Comparison of ENCODE assay signal across 27 cellular contexts in the genomic region with DNA sequence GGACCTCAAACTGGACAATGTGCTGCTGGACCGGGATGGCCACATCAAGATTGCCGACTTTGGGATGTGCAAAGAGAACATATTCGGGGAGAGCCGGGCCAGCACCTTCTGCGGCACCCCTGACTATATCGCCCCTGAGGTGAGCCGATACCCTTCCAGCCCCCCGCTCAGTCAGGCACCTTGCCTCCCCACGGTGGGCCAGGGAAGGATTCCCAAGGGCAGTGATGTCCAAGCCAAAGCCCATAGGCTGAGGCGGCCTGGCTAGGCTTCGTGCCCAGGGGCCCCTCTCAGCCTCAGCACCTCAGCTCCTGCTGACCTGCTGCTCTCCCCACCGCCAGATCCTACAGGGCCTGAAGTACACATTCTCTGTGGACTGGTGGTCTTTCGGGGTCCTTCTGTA.
"Had no signal": no experiment of that assay in that cellular context is flagged by ENCODE, and none has a peak within 500 bp of the region (broad histone marks: within the 10 kb centered on the region; RNA-seq: fewer than 3 reads in every experiment).

No MANE protein-coding gene starts in this region.

- H3K4me1 ChIP-seq: SJSA1 had no signal

- FAIRE-seq: astrocyte, K562 had no signal

- H3K9me3 ChIP-seq: Peyer's patch, SJSA1 had no signal

- H3K27ac ChIP-seq: RWPE1, SJSA1, VCaP had no signal

- H3K27ac Mint-ChIP-seq: activated CD4-positive, alpha-beta memory T cell treated with anti-CD3 and anti-CD28 coated beads for 36 hours; activated CD4-positive, alpha-beta T cell treated with anti-CD3 and anti-CD28 coated beads, Interleukin-2, amount 10 ng/mL, durations not matched to agents 7 days and 5 days; activated naive CD8-positive, alpha-beta T cell; brain had no signal

- H3K36me3 Mint-ChIP-seq: brain had no signal

- H3K27me3 ChIP-seq: Peyer's patch, SJSA1 had no signal

- DNase-seq: activated CD4-positive, alpha-beta memory T cell treated with anti-CD3 and anti-CD28 coated beads for 36 hours; activated CD4-positive, alpha-beta T cell treated with anti-CD3 and anti-CD28 coated beads, Interleukin-2, amount 10 ng/mL, durations not matched to agents 7 days and 5 days; activated CD4-positive, CD25-positive, alpha-beta regulatory T cell; activated CD8-positive, alpha-beta memory T cell treated with anti-CD3 and anti-CD28 coated beads for 24 hours; activated effector memory CD4-positive, alpha-beta T cell treated with anti-CD3 and anti-CD28 coated beads, Interleukin-2, amount 50 U/mL, for 16 hours; activated naive CD4-positive, alpha-beta T cell treated with Interleukin-2 at 50 U/mL for 16 hours; activated T-cell treated with anti-CD3 and anti-CD28 coated beads, Interleukin-2, amount 50 U/mL, for 4 hours; amygdala; Karpas-422; MM.1S; NCI-H1105; NCI-H1436; NCI-H187; NCI-H2081; NCI-H510A treated with DMSO at 0.1 percent for 48 hours; NCI-H69; NK-92 treated with Interleukin-12 subunit alpha and Interleukin-12 subunit beta, amount 100 ng/mL, for 24 hours; SHP77; T-helper 2 cell had no signal

- H3K4me3 Mint-ChIP-seq: activated CD4-positive, alpha-beta memory T cell treated with anti-CD3 and anti-CD28 coated beads for 36 hours; activated CD4-positive, alpha-beta T cell treated with anti-CD3 and anti-CD28 coated beads, Interleukin-2, amount 10 ng/mL, durations not matched to agents 7 days and 5 days; activated naive CD8-positive, alpha-beta T cell; activated T-cell treated with anti-CD3 and anti-CD28 coated beads, Interleukin-2, amount 50 U/mL, for 4 hours; brain had no signal

- H3K9me3 Mint-ChIP-seq: activated CD4-positive, alpha-beta memory T cell treated with anti-CD3 and anti-CD28 coated beads for 36 hours; activated CD4-positive, alpha-beta T cell treated with anti-CD3 and anti-CD28 coated beads, Interleukin-2, amount 10 ng/mL, durations not matched to agents 7 days and 5 days; activated T-cell treated with anti-CD3 and anti-CD28 coated beads, Interleukin-2, amount 50 U/mL, for 4 hours; brain had no signal

- H3K4me3 ChIP-seq: K562, Peyer's patch, SJSA1 had no signal

- H3K27me3 Mint-ChIP-seq: activated CD4-positive, alpha-beta memory T cell treated with anti-CD3 and anti-CD28 coated beads for 36 hours; activated CD4-positive, alpha-beta T cell treated with anti-CD3 and anti-CD28 coated beads, Interleukin-2, amount 10 ng/mL, durations not matched to agents 7 days and 5 days; activated naive CD8-positive, alpha-beta T cell; brain had no signal

- H3K4me1 Mint-ChIP-seq: brain had no signal
